1 cellular context compared by ENCODE assay signal in genomic region chr19:2016041-2016807, GRCh38.
TF ChIP-seq lines count a peak whose summit lies in the region.

No MANE protein-coding gene starts in this region.

TF ChIP-seq in GM12878, 131 proteins besides CTCF, POLR2A, EP300 and RAD21 (continued from another document):
- TF ChIP-seq RELB (IDR thresholded peaks at IDR 0.05; ENCODE audit: low read depth): peak; percentile 12; the same call in 1 of the 2 replicates
- peak; percentile 12; the same call in 1 of the 2 replicates for TF ChIP-seq PAX5 (IDR thresholded peaks at IDR 0.05; ENCODE audit: borderline replicate concordance, low read depth, low read length)
